Comparison of ENCODE assay signal across 21 cellular contexts in the genomic region with DNA sequence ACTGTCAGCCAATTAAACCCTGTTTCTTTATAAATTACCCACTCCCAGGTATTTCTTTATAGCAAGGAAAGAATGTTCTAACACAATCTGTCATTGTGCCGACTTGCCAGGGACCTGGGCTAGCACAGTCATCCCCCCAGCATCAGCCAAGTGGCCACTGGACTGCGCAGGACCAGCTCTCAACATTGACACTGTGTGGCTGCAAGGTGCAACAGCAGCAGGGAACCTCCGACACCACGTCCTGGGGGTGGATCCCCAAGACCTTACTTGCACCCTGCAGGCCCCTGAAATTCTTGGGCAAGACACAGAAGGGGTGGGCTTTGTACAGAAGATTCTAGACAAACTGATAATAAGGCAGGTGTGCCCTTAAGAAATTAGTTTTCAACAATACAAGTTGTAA.
"Had no signal": no experiment of that assay in that cellular context is flagged by ENCODE, and none has a peak within 500 bp of the region (broad histone marks: within the 10 kb centered on the region; RNA-seq: fewer than 3 reads in every experiment).

No MANE protein-coding gene starts in this region.

- H3K4me3 Mint-ChIP-seq: IgD-negative memory B cell had no signal

- DNase-seq: KBM-7, MV-4-11, NCI-H1048, NCI-H1105, NCI-H1417, NCI-H1436 treated with DMSO at 0.1 percent for 48 hours, NCI-H1694, NCI-H187 treated with DMSO at 0.1 percent for 48 hours, NCI-H2029 treated with DMSO at 0.1 percent for 48 hours, NCI-H2171 treated with DMSO at 0.1 percent for 48 hours, NCI-H2227 treated with DMSO at 0.1 percent for 48 hours, NCI-H524, NCI-H69, NCI-H774, PC-9, Peyer's patch, SIG-M5 had no signal

- H3K36me3 ChIP-seq: Peyer's patch, SJSA1 had no signal

- H2AFZ ChIP-seq: PC-9 had no signal

- H3K27me3 ChIP-seq: Peyer's patch, SJSA1 had no signal

- H3K36me3 Mint-ChIP-seq: IgD-negative memory B cell had no signal

- H3K27me3 Mint-ChIP-seq: IgD-negative memory B cell had no signal

- H3K4me3 ChIP-seq: PC-9, Peyer's patch, SJSA1, SK-N-MC had no signal

- H3K4me1 ChIP-seq: Peyer's patch, SJSA1 had no signal

- H3K27ac ChIP-seq: PC-9, Peyer's patch, SJSA1, SK-N-MC had no signal

- H3K9me3 ChIP-seq: Peyer's patch, SJSA1 had no signal

- H3K4me2 ChIP-seq: PC-9 had no signal

- ATAC-seq: Right ventricle myocardium inferior had no signal
